Comparison of ENCODE assay signal across 8 cellular contexts in the genomic region with DNA sequence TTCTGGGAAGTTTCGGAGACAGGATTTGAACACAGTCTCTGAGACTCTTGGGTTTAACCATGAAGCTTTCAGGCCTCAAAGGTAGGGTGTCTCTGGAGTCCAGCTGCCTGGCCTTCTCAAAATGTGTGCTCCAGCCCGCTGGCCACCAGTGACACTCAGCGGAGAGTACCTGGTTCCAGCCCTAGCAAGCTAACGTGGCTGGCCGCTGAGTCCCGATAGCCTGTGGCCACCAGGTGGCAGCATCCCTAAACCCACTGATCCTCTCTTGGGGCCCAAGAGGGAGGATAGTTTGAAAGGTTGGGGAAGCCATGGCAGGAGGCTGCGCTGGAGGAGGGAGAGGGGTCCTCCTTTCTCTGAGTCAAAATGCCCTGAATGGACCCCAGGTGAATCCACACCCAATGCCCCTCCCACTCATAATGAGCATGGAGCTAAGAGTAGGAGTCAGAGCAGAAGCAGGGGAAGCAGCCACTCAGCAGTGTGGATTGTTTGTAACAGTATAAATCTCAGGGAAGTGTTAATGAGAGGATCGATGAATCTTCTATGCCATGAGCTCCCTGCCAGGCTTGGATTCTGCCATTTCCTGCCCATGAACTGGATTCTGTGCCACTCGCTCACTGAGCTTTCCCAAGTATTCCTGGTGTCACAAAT. TPM values are rescaled to one million over a fixed set of nuclear protein-coding genes. Genes with fewer than 3 reads are reported as not detected.
A peak's percentile ranks its signal among the peaks of the same experiment; 100 is the strongest.
DNase-seq lines count a peak whose midpoint lies in the region; ATAC-seq and TF ChIP-seq lines count a peak whose summit lies in the region.

No MANE protein-coding gene starts in this region.

- H3K9ac ChIP-seq in neural cell (ENCODE audit: low read length), result no peak overlapping the region

- intact Hi-C loops in esophagus squamous epithelium (cut with DNase I) (no loop called here), thyroid gland (cut with DNase I) (no loop called here)

- H3K4me3 ChIP-seq in esophagus squamous epithelium (no peak overlapping the region), neural cell (ENCODE audit: low read length) (no peak overlapping the region), thyroid gland (replicated peaks in 1 of 3) (no peak overlapping the region)

- ATAC-seq in GM18870 (IDR thresholded peaks at IDR 0.05; ENCODE audit: unreplicated experiment) (peak; percentile 64), HG03378 (IDR thresholded peaks at IDR 0.05; ENCODE audit: unreplicated experiment) (peak; percentile 54)

- no peak for TF ChIP-seq POLR2A in esophagus squamous epithelium (IDR thresholded peaks at IDR 0.05)
- no peak for TF ChIP-seq POLR2A in thyroid gland (IDR thresholded peaks at IDR 0.05)

- WGBS in esophagus squamous epithelium, 2 donors, result 50% methylated on average over 7 to 9 of the region's 9 CpGs
- WGBS in thyroid gland, 2 donors, result 41 to 44% methylated on average over 9 of the region's 9 CpGs

- H3K79me2 ChIP-seq in neural cell (replicated peaks; ENCODE audit: insufficient read depth, low read length), result no peaks in the 10 kb centered on the region

- TF ChIP-seq RAD21 in neural cell (conservative IDR thresholded peaks at IDR 0.05), result peak; percentile 15

- DNase-seq in AML-193 (lab: John Stamatoyannopoulos, UW), result peak; percentile 42 to 43
- DNase-seq in NOMO-1 treated with DMSO at 0.1 percent for 48 hours (lab: John Stamatoyannopoulos, UW; ENCODE audit: unreplicated experiment), result peak; percentile 72
- peak; percentile 56 for DNase-seq in activated CD8-positive, alpha-beta memory T cell treated with anti-CD3 and anti-CD28 coated beads, Interleukin-2, amount 50 U/mL, for 4 hours
- DNase-seq in esophagus squamous epithelium (lab: John Stamatoyannopoulos, UW), result no peak
- peak; percentile 69 to 74 for DNase-seq in thyroid gland

- H3F3A ChIP-seq in neural cell (ENCODE audit: insufficient read depth, low read length, poor library complexity, severe bottlenecking), result no peaks in the 10 kb centered on the region

- TF ChIP-seq CTCF in esophagus squamous epithelium (IDR thresholded peaks at IDR 0.05) (peak; percentile 60 to 80 (median 66)), neural cell (IDR thresholded peaks at IDR 0.05; ENCODE audit: poor library complexity, severe bottlenecking) (peak; percentile 49), thyroid gland (IDR thresholded peaks at IDR 0.05) (peak; percentile 34 to 87 (median 53))

- H3K27ac ChIP-seq in esophagus squamous epithelium, result no peak overlapping the region
- no peak overlapping the region for H3K27ac ChIP-seq in neural cell (ENCODE audit: low read length)
- no peak overlapping the region for H3K27ac ChIP-seq in thyroid gland

- H3K4me1 ChIP-seq in esophagus squamous epithelium, result peaks cover 0 to 24% (median 6%) of the 10 kb centered on the region in 3 donors
- peaks cover 0 to 6% of the 10 kb centered on the region in 2 donors for H3K4me1 ChIP-seq in thyroid gland

- no peak overlapping the region for H3K4me2 ChIP-seq in neural cell (ENCODE audit: low read length)

- no peaks in the 10 kb centered on the region for H3K36me3 ChIP-seq in esophagus squamous epithelium
- H3K36me3 ChIP-seq in neural cell (ENCODE audit: insufficient read depth, low read length), result no peaks in the 10 kb centered on the region
- H3K36me3 ChIP-seq in thyroid gland, result no peaks in the 10 kb centered on the region

- H3K9me3 ChIP-seq in esophagus squamous epithelium, result no peaks in the 10 kb centered on the region
- H3K9me3 ChIP-seq in neural cell (ENCODE audit: low read length), result no peaks in the 10 kb centered on the region
- no peaks in the 10 kb centered on the region for H3K9me3 ChIP-seq in thyroid gland

- no peak overlapping the region for H2AFZ ChIP-seq in neural cell (ENCODE audit: low read depth, low read length)

- peaks cover 0 to 41% (median 0%) of the 10 kb centered on the region in 4 donors for H3K27me3 ChIP-seq in esophagus squamous epithelium
- H3K27me3 ChIP-seq in neural cell (ENCODE audit: insufficient read depth, low read depth, low read length), result peaks cover 8% of the 10 kb centered on the region
- no peaks in the 10 kb centered on the region for H3K27me3 ChIP-seq in thyroid gland

- H4K20me1 ChIP-seq in neural cell (ENCODE audit: insufficient read depth), result no peaks in the 10 kb centered on the region

- H3K9me2 ChIP-seq in neural cell (ENCODE audit: insufficient read depth, low read length), result no peaks in the 10 kb centered on the region

- TF ChIP-seq EP300 in neural cell (conservative IDR thresholded peaks at IDR 0.05; ENCODE audit: poor library complexity, severe bottlenecking), result no peak

TF ChIP-seq in neural cell, 6 proteins besides CTCF, POLR2A, EP300 and RAD21:
- TF ChIP-seq, protein P1, sequence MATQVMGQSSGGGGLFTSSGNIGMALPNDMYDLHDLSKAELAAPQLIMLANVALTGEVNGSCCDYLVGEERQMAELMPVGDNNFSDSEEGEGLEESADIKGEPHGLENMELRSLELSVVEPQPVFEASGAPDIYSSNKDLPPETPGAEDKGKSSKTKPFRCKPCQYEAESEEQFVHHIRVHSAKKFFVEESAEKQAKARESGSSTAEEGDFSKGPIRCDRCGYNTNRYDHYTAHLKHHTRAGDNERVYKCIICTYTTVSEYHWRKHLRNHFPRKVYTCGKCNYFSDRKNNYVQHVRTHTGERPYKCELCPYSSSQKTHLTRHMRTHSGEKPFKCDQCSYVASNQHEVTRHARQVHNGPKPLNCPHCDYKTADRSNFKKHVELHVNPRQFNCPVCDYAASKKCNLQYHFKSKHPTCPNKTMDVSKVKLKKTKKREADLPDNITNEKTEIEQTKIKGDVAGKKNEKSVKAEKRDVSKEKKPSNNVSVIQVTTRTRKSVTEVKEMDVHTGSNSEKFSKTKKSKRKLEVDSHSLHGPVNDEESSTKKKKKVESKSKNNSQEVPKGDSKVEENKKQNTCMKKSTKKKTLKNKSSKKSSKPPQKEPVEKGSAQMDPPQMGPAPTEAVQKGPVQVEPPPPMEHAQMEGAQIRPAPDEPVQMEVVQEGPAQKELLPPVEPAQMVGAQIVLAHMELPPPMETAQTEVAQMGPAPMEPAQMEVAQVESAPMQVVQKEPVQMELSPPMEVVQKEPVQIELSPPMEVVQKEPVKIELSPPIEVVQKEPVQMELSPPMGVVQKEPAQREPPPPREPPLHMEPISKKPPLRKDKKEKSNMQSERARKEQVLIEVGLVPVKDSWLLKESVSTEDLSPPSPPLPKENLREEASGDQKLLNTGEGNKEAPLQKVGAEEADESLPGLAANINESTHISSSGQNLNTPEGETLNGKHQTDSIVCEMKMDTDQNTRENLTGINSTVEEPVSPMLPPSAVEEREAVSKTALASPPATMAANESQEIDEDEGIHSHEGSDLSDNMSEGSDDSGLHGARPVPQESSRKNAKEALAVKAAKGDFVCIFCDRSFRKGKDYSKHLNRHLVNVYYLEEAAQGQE (IDR thresholded peaks at IDR 0.05; ENCODE audit: borderline replicate concordance), result no peak
- TF ChIP-seq TAF1 (IDR thresholded peaks at IDR 0.05; ENCODE audit: low read depth) (no peak), SMC3 (conservative IDR thresholded peaks at IDR 0.05; ENCODE audit: poor library complexity) (no peak), EZH2 (IDR thresholded peaks at IDR 0.05; ENCODE audit: borderline replicate concordance, insufficient read depth, low read length, poor library complexity, severe bottlenecking) (no peak), POLR2AphosphoS5 (IDR thresholded peaks at IDR 0.05) (no peak), MXI1 (conservative IDR thresholded peaks at IDR 0.05; ENCODE audit: poor library complexity, severe bottlenecking) (no peak)

RNA-seq across cellular contexts. Expression of a gene that starts 5.4 kb away (rescaled TPM):
- under 1 TPM in 3 of 4 donors, not detected in 1; under 0.01 to 0.18 (median 0.08) TPM for total RNA-seq in esophagus squamous epithelium
- 0.10 TPM in 1 of 2 replicates, not detected in the other for polyA plus RNA-seq in neural cell
- polyA minus RNA-seq in neural cell, result not detected in 2 replicates
- total RNA-seq in thyroid gland, result not detected

RNA-seq across cellular contexts. Expression of a gene that starts 10.4 kb away (rescaled TPM):
- total RNA-seq in esophagus squamous epithelium, result under 1 TPM in 2 of 4 donors, not detected in 2; 0.44 to 0.57 TPM
- polyA plus RNA-seq in neural cell, result not detected in 2 replicates
- polyA minus RNA-seq in neural cell, result not detected in 2 replicates
- not detected for total RNA-seq in thyroid gland

RNA-seq across cellular contexts. Expression of a gene that starts 58.5 kb away (rescaled TPM):
- total RNA-seq in esophagus squamous epithelium, result 100 to 1,000 TPM; 278 to 355 (median 319) TPM
- polyA plus RNA-seq in neural cell, result 351 and 364 TPM in 2 replicates
- polyA minus RNA-seq in neural cell, result 268 and 287 TPM in 2 replicates
- total RNA-seq in thyroid gland, result 100 to 1,000 TPM; 149 to 242 (median 227) TPM
